Comparison of ENCODE assay signal across 31 cellular contexts in the genomic region with DNA sequence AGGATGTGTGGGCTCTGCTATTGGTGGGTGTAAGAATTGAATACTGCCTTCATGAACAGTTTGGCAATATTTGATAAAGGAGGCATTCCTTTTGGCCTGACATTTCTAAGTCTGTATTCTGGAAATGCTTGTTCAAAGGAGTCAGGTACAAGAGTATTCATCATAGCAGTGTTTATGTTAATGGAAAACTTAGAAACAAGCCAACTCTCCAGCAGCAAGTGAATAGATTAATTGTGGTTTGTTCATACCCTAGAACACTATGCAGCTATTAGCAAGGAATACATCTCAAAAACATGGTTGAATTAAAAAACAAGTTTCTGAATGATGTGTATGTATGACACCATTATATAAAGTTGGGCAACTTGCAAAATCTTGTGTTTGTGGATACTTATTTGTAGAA.
"Had no signal": no experiment of that assay in that cellular context is flagged by ENCODE, and none has a peak within 500 bp of the region (broad histone marks: within the 10 kb centered on the region; RNA-seq: fewer than 3 reads in every experiment).

No MANE protein-coding gene starts in this region.

- ATAC-seq: activated CD4-positive, alpha-beta T cell treated with anti-CD3 and anti-CD28 coated beads for 36 hours; activated CD8-positive, alpha-beta memory T cell treated with anti-CD3 and anti-CD28 coated beads, Interleukin-2, amount 10 ng/mL, durations not matched to agents 7 days and 5 days; activated CD8-positive, alpha-beta T cell treated with anti-CD3 and anti-CD28 coated beads, Interleukin-2, amount 10 ng/mL, durations not matched to agents 7 days and 5 days; activated naive CD4-positive, alpha-beta T cell treated with anti-CD3 and anti-CD28 coated beads, Interleukin-2, amount 50 U/mL, for 72 hours; gastroesophageal sphincter; heart right ventricle; T-helper 17 cell had no signal

- DNase-seq: activated CD4-positive, alpha-beta memory T cell treated with anti-CD3 and anti-CD28 coated beads for 36 hours; activated CD4-positive, alpha-beta T cell treated with anti-CD3 and anti-CD28 coated beads for 36 hours; activated CD4-positive, alpha-beta T cell treated with anti-CD3 and anti-CD28 coated beads, Interleukin-2, amount 10 ng/mL, durations not matched to agents 24 days and 14 days; activated CD4-positive, CD25-positive, alpha-beta regulatory T cell; activated CD4-positive, CD25-positive, alpha-beta regulatory T cell treated with anti-CD3 and anti-CD28 coated beads, Interleukin-2, amount 50 U/mL, for 72 hours; activated CD8-positive, alpha-beta memory T cell treated with anti-CD3 and anti-CD28 coated beads, Interleukin-2, amount 10 ng/mL, durations not matched to agents 7 days and 5 days; activated CD8-positive, alpha-beta memory T cell treated with anti-CD3 and anti-CD28 coated beads, Interleukin-2, amount 50 U/mL, for 4 hours; activated CD8-positive, alpha-beta T cell treated with anti-CD3 and anti-CD28 coated beads, Interleukin-2, amount 10 ng/mL, durations not matched to agents 7 days and 5 days; activated effector memory CD4-positive, alpha-beta T cell treated with anti-CD3 and anti-CD28 coated beads, Interleukin-2, amount 50 U/mL, for 16 hours; activated naive CD4-positive, alpha-beta T cell; activated naive CD4-positive, alpha-beta T cell treated with anti-CD3 and anti-CD28 coated beads, Interleukin-2, amount 10 ng/mL, durations not matched to agents 7 days and 5 days; activated naive CD8-positive, alpha-beta T cell treated with anti-CD3 and anti-CD28 coated beads, Interleukin-2, amount 10 ng/mL, durations not matched to agents 7 days and 5 days; activated T-cell treated with anti-CD3 and anti-CD28 coated beads, Interleukin-2, amount 50 U/mL, for 1 hour; activated T-cell treated with anti-CD3 and anti-CD28 coated beads, Interleukin-2, amount 50 U/mL, for 48 hours; amniotic stem cell; anterior cingulate cortex; central memory CD4-positive, alpha-beta T cell; cerebellar nuclear complex; colonic mucosa; effector CD8-positive, alpha-beta T cell; esophagus squamous epithelium; foreskin melanocyte; heart right ventricle; T-helper 1 cell; T-helper 17 cell; T1000 had no signal

- H3K27ac ChIP-seq: breast epithelium, cardiac muscle cell, colonic mucosa, epithelial cell of prostate, esophagus squamous epithelium, heart right ventricle had no signal

- H3K4me3 ChIP-seq: breast epithelium, cardiac muscle cell, colonic mucosa, esophagus squamous epithelium, gastroesophageal sphincter, heart right ventricle had no signal

- H3K27me3 ChIP-seq: breast epithelium, cardiac muscle cell, colonic mucosa, esophagus squamous epithelium, gastroesophageal sphincter, heart right ventricle had no signal

- H3K36me3 ChIP-seq: breast epithelium, cardiac muscle cell, colonic mucosa, esophagus squamous epithelium, gastroesophageal sphincter, heart right ventricle had no signal

- H3K9me3 ChIP-seq: colonic mucosa, esophagus squamous epithelium had no signal

- H3K4me1 ChIP-seq: breast epithelium, esophagus squamous epithelium had no signal
